In genomic region chr19:42075616-42076374, GRCh38 we compare ENCODE assay signal across 8 cellular contexts. TPM values are rescaled to one million over a fixed set of nuclear protein-coding genes. Genes with fewer than 3 reads are reported as not detected.
DNase-seq lines count a peak whose midpoint lies in the region; ATAC-seq, FAIRE-seq and TF ChIP-seq lines count a peak whose summit lies in the region.

A gene with protein sequence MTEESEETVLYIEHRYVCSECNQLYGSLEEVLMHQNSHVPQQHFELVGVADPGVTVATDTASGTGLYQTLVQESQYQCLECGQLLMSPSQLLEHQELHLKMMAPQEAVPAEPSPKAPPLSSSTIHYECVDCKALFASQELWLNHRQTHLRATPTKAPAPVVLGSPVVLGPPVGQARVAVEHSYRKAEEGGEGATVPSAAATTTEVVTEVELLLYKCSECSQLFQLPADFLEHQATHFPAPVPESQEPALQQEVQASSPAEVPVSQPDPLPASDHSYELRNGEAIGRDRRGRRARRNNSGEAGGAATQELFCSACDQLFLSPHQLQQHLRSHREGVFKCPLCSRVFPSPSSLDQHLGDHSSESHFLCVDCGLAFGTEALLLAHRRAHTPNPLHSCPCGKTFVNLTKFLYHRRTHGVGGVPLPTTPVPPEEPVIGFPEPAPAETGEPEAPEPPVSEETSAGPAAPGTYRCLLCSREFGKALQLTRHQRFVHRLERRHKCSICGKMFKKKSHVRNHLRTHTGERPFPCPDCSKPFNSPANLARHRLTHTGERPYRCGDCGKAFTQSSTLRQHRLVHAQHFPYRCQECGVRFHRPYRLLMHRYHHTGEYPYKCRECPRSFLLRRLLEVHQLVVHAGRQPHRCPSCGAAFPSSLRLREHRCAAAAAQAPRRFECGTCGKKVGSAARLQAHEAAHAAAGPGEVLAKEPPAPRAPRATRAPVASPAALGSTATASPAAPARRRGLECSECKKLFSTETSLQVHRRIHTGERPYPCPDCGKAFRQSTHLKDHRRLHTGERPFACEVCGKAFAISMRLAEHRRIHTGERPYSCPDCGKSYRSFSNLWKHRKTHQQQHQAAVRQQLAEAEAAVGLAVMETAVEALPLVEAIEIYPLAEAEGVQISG (plus strand): TSS chr19:42076166. CDS start chr19:42078607, 2,441 bp downstream.

- intact Hi-C loops in Right ventricle myocardium superior (cut with DNase I) = no loop called here
- intact Hi-C loops in pancreas (cut with DNase I) = no loop called here

- WGBS in pancreas, 2 donors = 0% methylated on average over 56 to 80 of the region's 80 CpGs
- 0% methylated on average over 64 to 67 of the region's 80 CpGs for WGBS in tibial nerve, 2 donors

- TF ChIP-seq CTCF in GM12875 (IDR thresholded peaks at IDR 0.05; ENCODE audit: borderline replicate concordance, insufficient read depth, low read depth, low read length) (no peak), pancreas (IDR thresholded peaks at IDR 0.05) (no peak), tibial nerve (IDR thresholded peaks at IDR 0.05) (peak in 2 of 5 experiments; percentile 17 to 38)

- TF ChIP-seq EP300 in tibial nerve (IDR thresholded peaks at IDR 0.05) = peak; percentile 58 to 99

- H3K27me3 ChIP-seq in adipocyte (replicated peaks; ENCODE audit: control insufficient read depth, insufficient read depth, low read length) (peaks cover 2% of the 10 kb centered on the region), pancreas (no peaks in the 10 kb centered on the region), tibial nerve (no peaks in the 10 kb centered on the region)

- H3K27ac ChIP-seq in pancreas = peak within 1 kb of the TSS; percentile 83 to 98 (median 92)
- H3K27ac ChIP-seq in tibial nerve = peak within 1 kb of the TSS; percentile 97 to 99 (median 98)

- peak; percentile 98 for FAIRE-seq in pancreas (lab: Jason Lieb, UNC)

- peak within 1 kb of the TSS; percentile 90 for H3K9ac ChIP-seq in adipocyte (ENCODE audit: low read length)

- peak; percentile 67 to 92 for TF ChIP-seq POLR2A in tibial nerve (IDR thresholded peaks at IDR 0.05)

- no peaks in the 10 kb centered on the region for H3K9me3 ChIP-seq in adipocyte (ENCODE audit: control insufficient read depth, low read length)
- no peaks in the 10 kb centered on the region for H3K9me3 ChIP-seq in pancreas
- H3K9me3 ChIP-seq in tibial nerve = no peaks in the 10 kb centered on the region

- DNase-seq in NCI-H1436 (lab: John Stamatoyannopoulos, UW) (peak; percentile 99), T follicular helper cell (ENCODE audit: low read depth) (peak; percentile 96), adipocyte (ENCODE audit: low read depth) (peak; percentile 100), Right ventricle myocardium superior (peak; percentile 99), pancreas (peak; percentile 96 to 99 (median 99)), tibial nerve (ENCODE audit: low spot score in 2 of 2) (peak; percentile 97)

- ATAC-seq in HG02798 (IDR thresholded peaks at IDR 0.05; ENCODE audit: poor library complexity, unreplicated experiment) = peak; percentile 93
- peak; percentile 98 for ATAC-seq in Right ventricle myocardium superior (ENCODE audit: poor library complexity)
- ATAC-seq in pancreas = peak; percentile 96 to 98 (median 96)

- H3K36me3 ChIP-seq in adipocyte (ENCODE audit: control insufficient read depth, insufficient read depth, low read length, severe bottlenecking) = peaks cover 22% of the 10 kb centered on the region
- H3K36me3 ChIP-seq in pancreas = peaks cover 7 to 22% (median 17%) of the 10 kb centered on the region in 3 donors
- peaks cover 7 to 30% (median 15%) of the 10 kb centered on the region in 3 donors for H3K36me3 ChIP-seq in tibial nerve

- peaks cover 18% of the 10 kb centered on the region for H3K4me1 ChIP-seq in adipocyte (ENCODE audit: control insufficient read depth, insufficient read depth, low read length)
- peaks cover 0 to 12% (median 10%) of the 10 kb centered on the region in 3 donors for H3K4me1 ChIP-seq in pancreas
- peaks cover 0 to 25% (median 11%) of the 10 kb centered on the region in 4 donors for H3K4me1 ChIP-seq in tibial nerve

- H3K4me3 ChIP-seq in GM12875 (ENCODE audit: low read depth, low read length) (peak within 1 kb of the TSS; percentile 89), adipocyte (ENCODE audit: low read length) (peak within 1 kb of the TSS; percentile 89), pancreas (peak within 1 kb of the TSS; percentile 59 to 83 (median 66)), tibial nerve (peak within 1 kb of the TSS; percentile 75 to 98 (median 84))

RNA-seq across cellular contexts. Expression of the gene that starts here (rescaled TPM):
- total RNA-seq in Right ventricle myocardium superior = 8.4 TPM
- 1 to 10 TPM; 3.9 to 8.5 (median 5.8) TPM for total RNA-seq in pancreas
- 1 to 10 TPM; 4.9 to 6.2 TPM for polyA plus RNA-seq in pancreas
- total RNA-seq in tibial nerve = 10 to 100 TPM; 14.3 to 22.2 (median 17.5) TPM

Comparison
In these comparisons a context has a peak if more than half of its experiments do, and no peak if none do; other contexts are left out.
1. Peak in every context shown above with its lines: DNase-seq, ATAC-seq, H3K4me3 ChIP-seq and H3K27ac ChIP-seq.